ENCODE assay signal across 22 cellular contexts in genomic region chr3:66432767-66433521, GRCh38.
DNase-seq lines count a peak whose midpoint lies in the region; ATAC-seq and TF ChIP-seq lines count a peak whose summit lies in the region.
"Had no signal": no experiment of that assay in that cellular context is flagged by ENCODE, and none has a peak within 500 bp of the region (broad histone marks: within the 10 kb centered on the region; RNA-seq: fewer than 3 reads in every experiment).

No MANE protein-coding gene starts in this region.

- no peaks in the 10 kb centered on the region for H3K27me3 ChIP-seq in BLaER1 treated with 17β-estradiol and CSF1 and Interleukin-3, amounts not matched to agents 10 nM and 100 nM
- H3K27me3 ChIP-seq in heart left ventricle (no peaks in the 10 kb centered on the region), rectal smooth muscle tissue (ENCODE audit: control insufficient read depth, insufficient read depth, low read length) (no peaks in the 10 kb centered on the region), MG63 (no peaks in the 10 kb centered on the region)
- H3K27me3 ChIP-seq: cardiac muscle cell, SJCRH30 had no signal

- 58 to 74% (median 70%) methylated on average over 7 to 9 of the region's 9 CpGs for WGBS in heart left ventricle, 4 donors

- H4K20me1 ChIP-seq in BLaER1 treated with 17β-estradiol and CSF1 and Interleukin-3, amounts not matched to agents 10 nM and 100 nM: peaks cover 0 to 80% (median 35%) of the 10 kb centered on the region in 11 experiments; a peak in 16 of 22 replicates

- ATAC-seq in heart left ventricle (peak in 3 of 4 donors; percentile 3 to 40 (median 29)), GM19324 (IDR thresholded peaks at IDR 0.05; ENCODE audit: low FRiP score, unreplicated experiment) (no peak)
- ATAC-seq in stimulated activated naive B cell treated with anti-CD40 and anti-IgM and Interleukin-4, amounts not matched to agents 10 μg/mL and 1 μg/mL and 100 μg/mL, for 72 hours (replicated peaks): no peak
- ATAC-seq: GM12878; stimulated activated naive CD8-positive, alpha-beta T cell treated with anti-CD3 and anti-CD28 coated beads, Interleukin-15, Interleukin-2, amounts not matched to agents 100 U/mL and 50 U/mL, for 24 hours had no signal

- H3K36me3 Mint-ChIP-seq in stimulated activated naive B cell treated with anti-CD40 and anti-IgM and Interleukin-4, amounts not matched to agents 10 μg/mL and 1 μg/mL and 100 μg/mL, for 72 hours: no peaks in the 10 kb centered on the region
- H3K36me3 Mint-ChIP-seq: CD14-positive monocyte, mesothelial cell of epicardium had no signal

- peak overlapping the region in 9 of 11 experiments; percentile 9 to 67 (median 38); a peak in 12 of 22 replicates for H3K9ac ChIP-seq in BLaER1 treated with 17β-estradiol and CSF1 and Interleukin-3, amounts not matched to agents 10 nM and 100 nM
- H3K9ac ChIP-seq in rectal smooth muscle tissue (ENCODE audit: low read length): no peak overlapping the region

- TF ChIP-seq CTCF in heart left ventricle (IDR thresholded peaks at IDR 0.05): no peak

- H3K4me2 ChIP-seq in BLaER1 treated with 17β-estradiol and CSF1 and Interleukin-3, amounts not matched to agents 10 nM and 100 nM: peak overlapping the region; percentile 65 to 91 (median 81)

- H3K4me1 Mint-ChIP-seq in stimulated activated naive B cell treated with anti-CD40 and anti-IgM and Interleukin-4, amounts not matched to agents 10 μg/mL and 1 μg/mL and 100 μg/mL, for 72 hours: peaks cover 2 to 6% of the 10 kb centered on the region in 2 donors

- no peak overlapping the region for H3K27ac Mint-ChIP-seq in stimulated activated naive B cell treated with anti-CD40 and anti-IgM and Interleukin-4, amounts not matched to agents 10 μg/mL and 1 μg/mL and 100 μg/mL, for 72 hours
- H3K27ac Mint-ChIP-seq: CD14-positive monocyte, mesothelial cell of epicardium had no signal

- peaks cover 0 to 68% (median 25%) of the 10 kb centered on the region in 11 experiments; a peak in 15 of 22 replicates for H3K36me3 ChIP-seq in BLaER1 treated with 17β-estradiol and CSF1 and Interleukin-3, amounts not matched to agents 10 nM and 100 nM
- no peaks in the 10 kb centered on the region for H3K36me3 ChIP-seq in heart left ventricle
- H3K36me3 ChIP-seq in rectal smooth muscle tissue (ENCODE audit: control insufficient read depth, insufficient read depth, low read length): no peaks in the 10 kb centered on the region
- H3K36me3 ChIP-seq in MG63: no peaks in the 10 kb centered on the region
- H3K36me3 ChIP-seq: cardiac muscle cell, SJCRH30 had no signal

- no peak overlapping the region for H3K4me3 Mint-ChIP-seq in stimulated activated naive B cell treated with anti-CD40 and anti-IgM and Interleukin-4, amounts not matched to agents 10 μg/mL and 1 μg/mL and 100 μg/mL, for 72 hours
- H3K4me3 Mint-ChIP-seq: mesothelial cell of epicardium had no signal

- H3K9me3 ChIP-seq in BLaER1 treated with 17β-estradiol and CSF1 and Interleukin-3, amounts not matched to agents 10 nM and 100 nM (replicated peaks in 1 of 11): peaks cover 0 to 15% (median 0%) of the 10 kb centered on the region in 11 experiments; a peak in 3 of 22 replicates
- H3K9me3 ChIP-seq in heart left ventricle: no peaks in the 10 kb centered on the region
- H3K9me3 ChIP-seq in MG63: no peaks in the 10 kb centered on the region
- H3K9me3 ChIP-seq: SJCRH30 had no signal

- peak; percentile 82 for DNase-seq in RPMI7951 (ENCODE audit: low read depth)
- no peak for DNase-seq in heart left ventricle
- no peak for DNase-seq in stimulated activated naive B cell treated with anti-CD40 and anti-IgM and Interleukin-4, amounts not matched to agents 10 μg/mL and 1 μg/mL and 100 μg/mL, for 72 hours
- no peak for DNase-seq in hippocampal formation (lab: John Stamatoyannopoulos, UW)
- no peak for DNase-seq in MG63
- DNase-seq: activated CD4-positive, CD25-positive, alpha-beta regulatory T cell treated with anti-CD3 and anti-CD28 coated beads, Interleukin-2, amount 50 U/mL, for 72 hours; activated effector memory CD4-positive, alpha-beta T cell treated with Interleukin-2 at 50 U/mL for 16 hours; GF-D8; left cardiac atrium; NCI-H1436 treated with DMSO at 0.1 percent for 48 hours; NCI-H2171; NCI-H526 treated with DMSO at 0.1 percent for 48 hours; stimulated activated CD4-positive, alpha-beta T cell treated with anti-CD3 and anti-CD28 coated beads, Interleukin-2, amount 100 ng/mL, for 24 hours; stimulated activated naive CD8-positive, alpha-beta T cell treated with anti-CD3 and anti-CD28 coated beads, Interleukin-15, Interleukin-2, amounts not matched to agents 100 U/mL and 50 U/mL, for 24 hours had no signal

- peak overlapping the region in 8 of 11 experiments; percentile 47 to 67 (median 58); a peak in 16 of 22 replicates for H3K27ac ChIP-seq in BLaER1 treated with 17β-estradiol and CSF1 and Interleukin-3, amounts not matched to agents 10 nM and 100 nM
- H3K27ac ChIP-seq in heart left ventricle (peak overlapping the region in 9 of 12 donors; percentile 13 to 81 (median 34)), rectal smooth muscle tissue (ENCODE audit: low read depth, low read length) (peak overlapping the region; percentile 62)
- H3K27ac ChIP-seq: cardiac muscle cell, SJCRH30 had no signal

- no peaks in the 10 kb centered on the region for H3K9me3 Mint-ChIP-seq in stimulated activated naive B cell treated with anti-CD40 and anti-IgM and Interleukin-4, amounts not matched to agents 10 μg/mL and 1 μg/mL and 100 μg/mL, for 72 hours
- H3K9me3 Mint-ChIP-seq: CD14-positive monocyte, mesothelial cell of epicardium had no signal

- intact Hi-C loops in heart left ventricle (cut with DNase I): no loop called here

- no peaks in the 10 kb centered on the region for H3K27me3 Mint-ChIP-seq in stimulated activated naive B cell treated with anti-CD40 and anti-IgM and Interleukin-4, amounts not matched to agents 10 μg/mL and 1 μg/mL and 100 μg/mL, for 72 hours

- H3K4me3 ChIP-seq in BLaER1 treated with 17β-estradiol and CSF1 and Interleukin-3, amounts not matched to agents 10 nM and 100 nM: peak overlapping the region in 3 of 10 experiments; percentile 11 to 40 (median 13); a peak in 4 of 20 replicates
- H3K4me3 ChIP-seq in heart left ventricle (no peak overlapping the region), rectal smooth muscle tissue (ENCODE audit: low read length) (no peak overlapping the region), MG63 (no peak overlapping the region)
- H3K4me3 ChIP-seq: cardiac muscle cell, GM12878, SJCRH30 had no signal

- peaks cover 51 to 100% (median 98%) of the 10 kb centered on the region in 10 experiments for H3K4me1 ChIP-seq in BLaER1 treated with 17β-estradiol and CSF1 and Interleukin-3, amounts not matched to agents 10 nM and 100 nM
- peaks cover 10 to 85% (median 57%) of the 10 kb centered on the region in 12 donors for H3K4me1 ChIP-seq in heart left ventricle
- peaks cover 61% of the 10 kb centered on the region for H3K4me1 ChIP-seq in rectal smooth muscle tissue (ENCODE audit: control insufficient read depth, insufficient read depth, low read length)

- no peak for TF ChIP-seq POLR2A in heart left ventricle (IDR thresholded peaks at IDR 0.05)

Comparison
In these comparisons a context has a peak if more than half of its experiments do, and no peak if none do; other contexts are left out.
1. ATAC-seq: peak in heart left ventricle (3 of 4); none in stimulated activated naive B cell treated with anti-CD40 and anti-IgM and Interleukin-4, amounts not matched to agents 10 μg/mL and 1 μg/mL and 100 μg/mL, for 72 hours (0 of 2) and GM19324 (single experiment).
2. Peak in every context shown above with its lines, with median percentiles within 50 percentile points of each other: H3K27ac ChIP-seq.